ENCODE assay signal across 8 cellular contexts in the genomic region with DNA sequence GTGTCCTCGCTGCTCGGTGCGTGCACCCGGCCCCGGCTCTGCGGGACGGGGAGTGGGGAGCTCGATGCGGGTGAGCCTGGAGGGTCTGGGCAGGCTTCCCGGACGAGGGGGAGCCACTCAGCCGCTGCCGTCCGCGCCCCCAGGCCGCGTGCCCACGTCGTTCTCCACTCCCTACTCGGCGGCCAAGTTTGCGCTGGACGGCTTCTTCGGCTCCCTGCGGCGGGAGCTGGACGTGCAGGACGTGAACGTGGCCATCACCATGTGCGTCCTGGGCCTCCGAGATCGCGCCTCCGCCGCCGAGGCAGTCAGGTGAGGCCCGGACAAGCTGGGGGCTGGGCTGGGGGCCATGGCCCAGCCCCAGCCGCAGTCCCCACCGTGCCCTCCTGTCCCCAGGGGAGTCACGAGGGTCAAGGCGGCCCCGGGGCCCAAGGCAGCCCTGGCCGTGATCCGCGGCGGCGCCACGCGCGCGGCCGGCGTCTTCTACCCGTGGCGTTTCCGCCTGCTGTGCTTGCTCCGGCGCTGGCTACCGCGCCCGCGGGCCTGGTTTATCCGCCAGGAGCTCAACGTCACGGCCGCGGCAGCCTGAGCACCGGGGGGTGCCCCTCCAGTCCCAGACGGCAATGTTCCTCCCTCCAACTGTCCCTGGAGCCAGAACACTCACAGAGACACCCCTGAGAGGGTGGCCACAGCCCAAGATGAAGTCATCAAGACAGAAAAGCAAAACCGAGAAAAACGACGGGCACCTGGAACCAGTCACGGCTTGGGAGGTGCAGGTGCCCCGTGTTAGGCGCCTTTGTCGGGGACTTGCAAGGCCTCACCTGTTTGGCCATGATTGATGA. TPM values are rescaled to one million over a fixed set of nuclear protein-coding genes. Genes with fewer than 3 reads are reported as not detected.
DNase-seq lines count a peak whose midpoint lies in the region; ATAC-seq and TF ChIP-seq lines count a peak whose summit lies in the region.

No MANE protein-coding gene starts in this region.

- 53 to 58% methylated on average over 73 to 76 of the region's 76 CpGs for WGBS in lung, 2 donors
- 84% methylated on average over 57 of the region's 76 CpGs; no CpG with 5 or more reads in 1 of the 2 donors for WGBS in transverse colon (ENCODE audit: low coverage in 1 of 2), 2 donors

- no peak for TF ChIP-seq EP300 in transverse colon (IDR thresholded peaks at IDR 0.05; ENCODE audit: low read depth)

- in situ Hi-C loops in astrocyte of the spinal cord (cut with HindIII; ENCODE audit: low sequenced_read_pairs): no loop called here
- in situ Hi-C loops in transverse colon (cut with MboI; ENCODE audit: low pct_ligation_motif_present in 1 of 4, low pct_unique_long_range_greater_than_20kb in 1 of 4, low sequenced_read_pairs in 3 of 4): no loop called here

- H3K27me3 ChIP-seq in lung (ENCODE audit: control insufficient read depth, insufficient read depth) (no peaks in the 10 kb centered on the region), transverse colon (no peaks in the 10 kb centered on the region)

- H3K36me3 ChIP-seq in lung (ENCODE audit: control insufficient read depth in 2 of 2, insufficient read depth in 2 of 2, low read length in 2 of 2) (peaks cover 0 to 11% of the 10 kb centered on the region in 2 donors), transverse colon (no peaks in the 10 kb centered on the region)

- intact Hi-C loops in transverse colon (cut with DNase I; ENCODE audit: low total_unique reads): no loop called here

- H3K9me3 Mint-ChIP-seq in activated T-cell treated with anti-CD3 and anti-CD28 coated beads, Interleukin-2, amount 50 U/mL, for 72 hours: no peaks in the 10 kb centered on the region

- H3K4me3 ChIP-seq in astrocyte of the spinal cord (ENCODE audit: low read depth, low read length) (peak overlapping the region; percentile 41), lung (peak overlapping the region; percentile 24), transverse colon (peak overlapping the region in 3 of 4 donors; percentile 42 to 70 (median 48))

- H3K4me1 ChIP-seq in lung (ENCODE audit: control insufficient read depth in 2 of 2, insufficient read depth in 2 of 2, low read length in 2 of 2) (peaks cover 0 to 11% of the 10 kb centered on the region in 2 donors), transverse colon (peaks cover 0 to 38% (median 25%) of the 10 kb centered on the region in 4 donors)

- H3K9me3 ChIP-seq in lung (ENCODE audit: control insufficient read depth in 2 of 2, insufficient read depth in 1 of 2, low read length in 1 of 2): no peaks in the 10 kb centered on the region
- H3K9me3 ChIP-seq in transverse colon: no peaks in the 10 kb centered on the region

- H3K27me3 Mint-ChIP-seq in activated T-cell treated with anti-CD3 and anti-CD28 coated beads, Interleukin-2, amount 50 U/mL, for 72 hours (ENCODE audit: low read depth): no peaks in the 10 kb centered on the region

- peaks cover 4 to 11% of the 10 kb centered on the region in 2 donors for H3K36me3 Mint-ChIP-seq in activated T-cell treated with anti-CD3 and anti-CD28 coated beads, Interleukin-2, amount 50 U/mL, for 72 hours (ENCODE audit: insufficient read depth in 2 of 2)

- no peak for DNase-seq in activated T-cell treated with anti-CD3 and anti-CD28 coated beads, Interleukin-2, amount 50 U/mL, for 72 hours
- no peak for DNase-seq in activated T-cell treated with anti-CD3 and anti-CD28 coated beads, Interleukin-2, amount 50 U/mL, for 48 hours
- no peak for DNase-seq in astrocyte of the spinal cord (ENCODE audit: low read depth, low spot score)
- no peak for DNase-seq in lung (ENCODE audit: low spot score)
- DNase-seq in transverse colon: no peak
- no peak for DNase-seq in effector CD4-positive, alpha-beta T cell
- DNase-seq in amniotic stem cell (lab: John Stamatoyannopoulos, UW): no peak

- peak overlapping the region in 1 of 2 donors; percentile 59 for H3K27ac ChIP-seq in lung (ENCODE audit: low read depth in 1 of 2, low read length in 1 of 2)
- peak overlapping the region; percentile 83 to 93 (median 88) for H3K27ac ChIP-seq in transverse colon

- ATAC-seq in activated T-cell treated with anti-CD3 and anti-CD28 coated beads, Interleukin-2, amount 50 U/mL, for 72 hours (replicated peaks in 1 of 2): no peak
- ATAC-seq in lung (ENCODE audit: insufficient read depth, low FRiP score) (no peak), GM21529 (IDR thresholded peaks at IDR 0.05; ENCODE audit: unreplicated experiment) (no peak)

- TF ChIP-seq CTCF in astrocyte of the spinal cord (IDR thresholded peaks at IDR 0.05; ENCODE audit: low read depth, low read length) (no peak), lung (IDR thresholded peaks at IDR 0.05; ENCODE audit: control extremely low read depth, extremely low read depth) (no peak), transverse colon (IDR thresholded peaks at IDR 0.05) (peak in 1 of 5 experiments; percentile 25)

- peak overlapping the region; percentile 85 to 88 for H3K4me3 Mint-ChIP-seq in activated T-cell treated with anti-CD3 and anti-CD28 coated beads, Interleukin-2, amount 50 U/mL, for 72 hours

- H3K27ac Mint-ChIP-seq in activated T-cell treated with anti-CD3 and anti-CD28 coated beads, Interleukin-2, amount 50 U/mL, for 72 hours: peak overlapping the region; percentile 19

- peaks cover 40% of the 10 kb centered on the region for H3K4me1 Mint-ChIP-seq in activated T-cell treated with anti-CD3 and anti-CD28 coated beads, Interleukin-2, amount 50 U/mL, for 72 hours (ENCODE audit: low read depth)

- no peak for TF ChIP-seq POLR2A in transverse colon (IDR thresholded peaks at IDR 0.05)

RNA-seq across cellular contexts. Expression of gene RPL36, which starts 2.5 kb away (rescaled TPM):
- total RNA-seq in activated T-cell treated with anti-CD3 and anti-CD28 coated beads, Interleukin-2, amount 50 U/mL, for 72 hours: 1,000 to 10,000 TPM; 1,272 to 1,302 TPM
- total RNA-seq in lung (100 to 1,000 TPM; 309 to 612 TPM), transverse colon (100 to 1,000 TPM in 3 of 4 donors, 10 to 100 TPM in 1; 87.9 to 636 (median 329) TPM)
- 1,000 to 10,000 TPM in 1 of 2 donors, 100 to 1,000 TPM in 1; 793 to 1,934 TPM for polyA plus RNA-seq in lung

RNA-seq across cellular contexts. Expression of gene HSD11B1L, which starts 6.8 kb away (rescaled TPM):
- total RNA-seq in activated T-cell treated with anti-CD3 and anti-CD28 coated beads, Interleukin-2, amount 50 U/mL, for 72 hours: 1 to 10 TPM; 3.0 to 5.1 TPM
- 10 to 100 TPM in 1 of 2 donors, 1 to 10 TPM in 1; 8.2 to 10.3 TPM for total RNA-seq in lung
- polyA plus RNA-seq in lung: 10 to 100 TPM in 1 of 2 donors, 1 to 10 TPM in 1; 7.5 to 12.2 TPM
- 10 to 100 TPM; 10.8 to 30.1 (median 16.6) TPM for total RNA-seq in transverse colon

RNA-seq across cellular contexts. Expression of gene MICOS13, which starts 7.3 kb away (rescaled TPM):
- total RNA-seq in activated T-cell treated with anti-CD3 and anti-CD28 coated beads, Interleukin-2, amount 50 U/mL, for 72 hours: 10 to 100 TPM; 33.8 to 34.1 TPM
- total RNA-seq in lung (10 to 100 TPM; 26.6 to 78.2 TPM), transverse colon (10 to 100 TPM; 30.3 to 73.5 (median 52.6) TPM)
- polyA plus RNA-seq in lung: 100 to 1,000 TPM in 1 of 2 donors, 10 to 100 TPM in 1; 77.1 to 184 TPM

RNA-seq across cellular contexts. Expression of gene LONP1, which starts 32.4 kb away (rescaled TPM):
- 100 to 1,000 TPM; 262 to 266 TPM for total RNA-seq in activated T-cell treated with anti-CD3 and anti-CD28 coated beads, Interleukin-2, amount 50 U/mL, for 72 hours
- total RNA-seq in lung: 10 to 100 TPM; 41.0 to 89.6 TPM
- 10 to 100 TPM; 63.0 to 75.0 TPM for polyA plus RNA-seq in lung
- total RNA-seq in transverse colon: 100 to 1,000 TPM in 1 of 4 donors, 10 to 100 TPM in 3; 28.7 to 164 (median 39.8) TPM

RNA-seq across cellular contexts. Expression of gene CATSPERD, which starts 32.9 kb away (rescaled TPM):
- total RNA-seq in activated T-cell treated with anti-CD3 and anti-CD28 coated beads, Interleukin-2, amount 50 U/mL, for 72 hours: not detected
- total RNA-seq in lung (10 to 100 TPM in 1 of 2 donors, 1 to 10 TPM in 1; 8.2 to 10.0 TPM), transverse colon (not detected)
- polyA plus RNA-seq in lung: 10 to 100 TPM in 1 of 2 donors, 1 to 10 TPM in 1; 8.4 to 11.3 TPM
